8 cellular contexts compared by ENCODE assay signal in genomic region chr3:105366302-105367062, GRCh38.
DNase-seq lines count a peak whose midpoint lies in the region; ATAC-seq lines count a peak whose summit lies in the region.

TSS of gene ALCAM (plus strand) at chr3:105366909.

- DNase-seq in NCI-H1694 (lab: John Stamatoyannopoulos, UW) (peak; percentile 27), NCI-H1694 treated with DMSO at 0.1 percent for 48 hours (lab: John Stamatoyannopoulos, UW) (no peak), NCI-H1930 (lab: John Stamatoyannopoulos, UW) (peak; percentile 89), T-helper 22 cell (ENCODE audit: low read depth) (peak; percentile 70), astrocyte of the hippocampus (ENCODE audit: low read depth, low spot score) (peak; percentile 100), hippocampal formation (lab: John Stamatoyannopoulos, UW) (peak; percentile 97 to 98), retina (peak; percentile 93)

- peak; percentile 54 for ATAC-seq in HG02970 (IDR thresholded peaks at IDR 0.05; ENCODE audit: low FRiP score, unreplicated experiment)
